ENCODE assay signal across 1 cellular context in the genomic region with DNA sequence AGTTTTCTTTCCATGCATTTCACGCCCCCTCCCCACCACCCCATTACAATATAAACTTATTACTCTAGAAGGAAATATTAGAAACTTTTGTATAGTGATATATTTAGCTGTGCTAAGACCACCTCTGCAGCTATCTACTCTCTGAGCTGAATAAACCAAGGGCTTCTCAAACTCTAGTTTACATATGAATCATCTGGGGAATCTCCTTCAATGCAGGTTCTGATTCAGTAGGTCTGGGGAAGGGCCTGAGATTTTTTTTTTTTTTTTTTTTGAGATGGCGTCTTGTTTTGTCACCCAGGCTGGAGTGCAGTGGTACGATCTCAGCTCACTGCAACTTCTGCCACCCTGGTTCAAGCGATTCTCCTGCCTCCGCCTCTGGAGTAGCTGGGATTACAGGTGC.
TF ChIP-seq lines count a peak whose summit lies in the region.

No MANE protein-coding gene starts in this region.

TF ChIP-seq in GM23338, 12 proteins besides CTCF, POLR2A, EP300 and RAD21 (continued from another document):
- TF ChIP-seq, protein P1, sequence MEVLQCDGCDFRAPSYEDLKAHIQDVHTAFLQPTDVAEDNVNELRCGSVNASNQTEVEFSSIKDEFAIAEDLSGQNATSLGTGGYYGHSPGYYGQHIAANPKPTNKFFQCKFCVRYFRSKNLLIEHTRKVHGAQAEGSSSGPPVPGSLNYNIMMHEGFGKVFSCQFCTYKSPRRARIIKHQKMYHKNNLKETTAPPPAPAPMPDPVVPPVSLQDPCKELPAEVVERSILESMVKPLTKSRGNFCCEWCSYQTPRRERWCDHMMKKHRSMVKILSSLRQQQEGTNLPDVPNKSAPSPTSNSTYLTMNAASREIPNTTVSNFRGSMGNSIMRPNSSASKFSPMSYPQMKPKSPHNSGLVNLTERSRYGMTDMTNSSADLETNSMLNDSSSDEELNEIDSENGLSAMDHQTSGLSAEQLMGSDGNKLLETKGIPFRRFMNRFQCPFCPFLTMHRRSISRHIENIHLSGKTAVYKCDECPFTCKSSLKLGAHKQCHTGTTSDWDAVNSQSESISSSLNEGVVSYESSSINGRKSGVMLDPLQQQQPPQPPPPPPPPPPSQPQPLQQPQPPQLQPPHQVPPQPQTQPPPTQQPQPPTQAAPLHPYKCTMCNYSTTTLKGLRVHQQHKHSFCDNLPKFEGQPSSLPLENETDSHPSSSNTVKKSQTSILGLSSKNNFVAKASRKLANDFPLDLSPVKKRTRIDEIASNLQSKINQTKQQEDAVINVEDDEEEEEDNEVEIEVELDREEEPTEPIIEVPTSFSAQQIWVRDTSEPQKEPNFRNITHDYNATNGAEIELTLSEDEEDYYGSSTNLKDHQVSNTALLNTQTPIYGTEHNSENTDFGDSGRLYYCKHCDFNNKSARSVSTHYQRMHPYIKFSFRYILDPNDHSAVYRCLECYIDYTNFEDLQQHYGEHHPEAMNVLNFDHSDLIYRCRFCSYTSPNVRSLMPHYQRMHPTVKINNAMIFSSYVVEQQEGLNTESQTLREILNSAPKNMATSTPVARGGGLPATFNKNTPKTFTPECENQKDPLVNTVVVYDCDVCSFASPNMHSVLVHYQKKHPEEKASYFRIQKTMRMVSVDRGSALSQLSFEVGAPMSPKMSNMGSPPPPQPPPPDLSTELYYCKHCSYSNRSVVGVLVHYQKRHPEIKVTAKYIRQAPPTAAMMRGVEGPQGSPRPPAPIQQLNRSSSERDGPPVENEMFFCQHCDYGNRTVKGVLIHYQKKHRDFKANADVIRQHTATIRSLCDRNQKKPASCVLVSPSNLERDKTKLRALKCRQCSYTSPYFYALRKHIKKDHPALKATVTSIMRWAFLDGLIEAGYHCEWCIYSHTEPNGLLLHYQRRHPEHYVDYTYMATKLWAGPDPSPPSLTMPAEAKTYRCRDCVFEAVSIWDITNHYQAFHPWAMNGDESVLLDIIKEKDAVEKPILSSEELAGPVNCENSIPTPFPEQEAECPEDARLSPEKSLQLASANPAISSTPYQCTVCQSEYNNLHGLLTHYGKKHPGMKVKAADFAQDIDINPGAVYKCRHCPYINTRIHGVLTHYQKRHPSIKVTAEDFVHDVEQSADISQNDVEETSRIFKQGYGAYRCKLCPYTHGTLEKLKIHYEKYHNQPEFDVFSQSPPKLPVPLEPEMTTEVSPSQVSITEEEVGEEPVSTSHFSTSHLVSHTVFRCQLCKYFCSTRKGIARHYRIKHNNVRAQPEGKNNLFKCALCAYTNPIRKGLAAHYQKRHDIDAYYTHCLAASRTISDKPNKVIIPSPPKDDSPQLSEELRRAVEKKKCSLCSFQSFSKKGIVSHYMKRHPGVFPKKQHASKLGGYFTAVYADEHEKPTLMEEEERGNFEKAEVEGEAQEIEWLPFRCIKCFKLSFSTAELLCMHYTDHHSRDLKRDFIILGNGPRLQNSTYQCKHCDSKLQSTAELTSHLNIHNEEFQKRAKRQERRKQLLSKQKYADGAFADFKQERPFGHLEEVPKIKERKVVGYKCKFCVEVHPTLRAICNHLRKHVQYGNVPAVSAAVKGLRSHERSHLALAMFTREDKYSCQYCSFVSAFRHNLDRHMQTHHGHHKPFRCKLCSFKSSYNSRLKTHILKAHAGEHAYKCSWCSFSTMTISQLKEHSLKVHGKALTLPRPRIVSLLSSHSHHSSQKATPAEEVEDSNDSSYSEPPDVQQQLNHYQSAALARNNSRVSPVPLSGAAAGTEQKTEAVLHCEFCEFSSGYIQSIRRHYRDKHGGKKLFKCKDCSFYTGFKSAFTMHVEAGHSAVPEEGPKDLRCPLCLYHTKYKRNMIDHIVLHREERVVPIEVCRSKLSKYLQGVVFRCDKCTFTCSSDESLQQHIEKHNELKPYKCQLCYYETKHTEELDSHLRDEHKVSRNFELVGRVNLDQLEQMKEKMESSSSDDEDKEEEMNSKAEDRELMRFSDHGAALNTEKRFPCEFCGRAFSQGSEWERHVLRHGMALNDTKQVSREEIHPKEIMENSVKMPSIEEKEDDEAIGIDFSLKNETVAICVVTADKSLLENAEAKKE (CRISPR knock-in tag; IDR thresholded peaks at IDR 0.05) = no peak
- TF ChIP-seq STAT1 (IDR thresholded peaks at IDR 0.05; ENCODE audit: unreplicated experiment) (no peak), ZNF331 (CRISPR knock-in tag; IDR thresholded peaks at IDR 0.05; ENCODE audit: low read depth) (no peak), JUNB (IDR thresholded peaks at IDR 0.05; ENCODE audit: unreplicated experiment) (no peak), REST (IDR thresholded peaks at IDR 0.05; ENCODE audit: unreplicated experiment) (no peak), ZNF114 (CRISPR knock-in tag; IDR thresholded peaks at IDR 0.05) (no peak), NANOG (IDR thresholded peaks at IDR 0.05; ENCODE audit: borderline replicate concordance) (no peak)
